Comparison of ENCODE assay signal across 10 cellular contexts in genomic region chr14:24234095-24235020, GRCh38. TPM values are rescaled to one million over a fixed set of nuclear protein-coding genes. Genes with fewer than 3 reads are reported as not detected.
A peak's percentile ranks its signal among the peaks of the same experiment; 100 is the strongest.
DNase-seq lines count a peak whose midpoint lies in the region; ATAC-seq, FAIRE-seq and TF ChIP-seq lines count a peak whose summit lies in the region.
"Had no signal": no experiment of that assay in that cellular context is flagged by ENCODE, and none has a peak within 500 bp of the region (broad histone marks: within the 10 kb centered on the region; RNA-seq: fewer than 3 reads in every experiment).

No MANE protein-coding gene starts in this region.

- TF ChIP-seq POLR2A in suprapubic skin (IDR thresholded peaks at IDR 0.05) = no peak

- peaks cover 48% of the 10 kb centered on the region for H3K79me2 ChIP-seq in keratinocyte (ENCODE audit: control insufficient read depth, insufficient read depth, low read length)

- no peak for DNase-seq in activated naive CD4-positive, alpha-beta T cell treated with anti-CD3 and anti-CD28 coated beads for 36 hours
- no peak for DNase-seq in activated naive CD4-positive, alpha-beta T cell (lab: John Stamatoyannopoulos, UW)
- no peak for DNase-seq in activated CD4-positive, alpha-beta memory T cell treated with anti-CD3 and anti-CD28 coated beads, Interleukin-2, amount 10 ng/mL, durations not matched to agents 7 days and 5 days
- no peak for DNase-seq in keratinocyte (ENCODE audit: low read depth, low spot score)
- no peak for DNase-seq in suprapubic skin (ENCODE audit: low spot score in 2 of 2)
- DNase-seq in effector CD8-positive, alpha-beta T cell (lab: John Stamatoyannopoulos, UW) = no peak
- DNase-seq: left ventricle myocardium superior, NCI-H187 had no signal

- no peaks in the 10 kb centered on the region for H4K20me1 ChIP-seq in keratinocyte (ENCODE audit: control insufficient read depth, extremely low read depth, insufficient read depth, low read length)

- intact Hi-C loops in activated naive CD4-positive, alpha-beta T cell treated with anti-CD3 and anti-CD28 coated beads for 36 hours (cut with micrococcal nuclease) = no loop called here

- peaks cover 62% of the 10 kb centered on the region for H3K4me1 Mint-ChIP-seq in activated naive CD4-positive, alpha-beta T cell treated with anti-CD3 and anti-CD28 coated beads for 36 hours (ENCODE audit: low read depth)
- peaks cover 70% of the 10 kb centered on the region for H3K4me1 Mint-ChIP-seq in activated CD4-positive, alpha-beta memory T cell treated with anti-CD3 and anti-CD28 coated beads, Interleukin-2, amount 10 ng/mL, durations not matched to agents 7 days and 5 days

- dilution Hi-C loops in keratinocyte (cut with MboI; ENCODE audit: extremely low pct_ligation_motif_present, low sequenced_read_pairs) = no loop called here

- H3K4me3 Mint-ChIP-seq in activated naive CD4-positive, alpha-beta T cell treated with anti-CD3 and anti-CD28 coated beads for 36 hours = peak overlapping the region; percentile 40
- peak overlapping the region; percentile 43 for H3K4me3 Mint-ChIP-seq in activated CD4-positive, alpha-beta memory T cell treated with anti-CD3 and anti-CD28 coated beads, Interleukin-2, amount 10 ng/mL, durations not matched to agents 7 days and 5 days

- H3K36me3 Mint-ChIP-seq in activated naive CD4-positive, alpha-beta T cell treated with anti-CD3 and anti-CD28 coated beads for 36 hours (ENCODE audit: low read depth) = peaks cover 27% of the 10 kb centered on the region
- peaks cover 58% of the 10 kb centered on the region for H3K36me3 Mint-ChIP-seq in activated CD4-positive, alpha-beta memory T cell treated with anti-CD3 and anti-CD28 coated beads, Interleukin-2, amount 10 ng/mL, durations not matched to agents 7 days and 5 days (ENCODE audit: low read depth)

- H3K4me1 ChIP-seq in keratinocyte (ENCODE audit: control insufficient read depth, extremely low read depth, insufficient read depth, low read length) (peaks cover 45% of the 10 kb centered on the region), suprapubic skin (peaks cover 48% of the 10 kb centered on the region)

- no peaks in the 10 kb centered on the region for H3K27me3 Mint-ChIP-seq in activated naive CD4-positive, alpha-beta T cell treated with anti-CD3 and anti-CD28 coated beads for 36 hours (ENCODE audit: low read depth)
- H3K27me3 Mint-ChIP-seq in activated CD4-positive, alpha-beta memory T cell treated with anti-CD3 and anti-CD28 coated beads, Interleukin-2, amount 10 ng/mL, durations not matched to agents 7 days and 5 days = no peaks in the 10 kb centered on the region

- WGBS in suprapubic skin = 67% methylated on average over 3 of the region's 3 CpGs

- no peaks in the 10 kb centered on the region for H3K9me1 ChIP-seq in keratinocyte (ENCODE audit: control insufficient read depth, extremely low read depth, insufficient read depth, low read length)

- TF ChIP-seq CTCF in keratinocyte (optimal IDR thresholded peaks at IDR 0.05 in 1 of 3, IDR thresholded peaks at IDR 0.05 in 1 of 3, conservative IDR thresholded peaks at IDR 0.05 in 1 of 3; ENCODE audit: extremely low read depth in 1 of 3, insufficient read depth in 2 of 3, low read length in 3 of 3) = no peak
- TF ChIP-seq CTCF in suprapubic skin (IDR thresholded peaks at IDR 0.05) = no peak

- H3K9me3 ChIP-seq in keratinocyte (ENCODE audit: control insufficient read depth, low read depth, low read length) (no peaks in the 10 kb centered on the region), suprapubic skin (no peaks in the 10 kb centered on the region)

- POLR2A ChIA-PET in activated CD4-positive, alpha-beta memory T cell treated with anti-CD3 and anti-CD28 coated beads, Interleukin-2, amount 10 ng/mL, durations not matched to agents 7 days and 5 days (lab: Charles Lee) = interaction anchor here (0.7 to 9.7 kb wide), 24 partner anchors 8 to 199 kb away, joined by 3 to 136 read pairs (median 5); partner anchors contain the start of genes CBLN3, CHMP4A, DCAF11 and DHRS1

- CTCF ChIA-PET in activated naive CD4-positive, alpha-beta T cell treated with anti-CD3 and anti-CD28 coated beads for 36 hours (lab: Charles Lee) = interaction anchor here (0.6 to 3.2 kb wide), 11 partner anchors 8 to 197 kb away, joined by 3 to 17 read pairs (median 4); partner anchors contain the start of genes CIDEB, MDP1, RABGGTA and TINF2
- CTCF ChIA-PET in activated CD4-positive, alpha-beta memory T cell treated with anti-CD3 and anti-CD28 coated beads, Interleukin-2, amount 10 ng/mL, durations not matched to agents 7 days and 5 days (lab: Charles Lee) = interaction anchor here (0.7 to 3.8 kb wide), 15 partner anchors 8 to 673 kb away, joined by 3 to 23 read pairs (median 5); partner anchors contain the start of genes CIDEB, IRF9, MDP1 and RABGGTA

- no peak for FAIRE-seq in keratinocyte (lab: Jason Lieb, UNC)

- ATAC-seq in HG03354 (IDR thresholded peaks at IDR 0.05; ENCODE audit: poor library complexity, severe bottlenecking, unreplicated experiment) (no peak), GM19324 (IDR thresholded peaks at IDR 0.05; ENCODE audit: low FRiP score, unreplicated experiment) (no peak)
- ATAC-seq: left ventricle myocardium superior had no signal

- no peak overlapping the region for H3K4me3 ChIP-seq in keratinocyte (ENCODE audit: control insufficient read depth in 2 of 3, extremely low read depth in 1 of 3, insufficient read depth in 2 of 3, low read depth in 1 of 3, low read length in 3 of 3)
- peak overlapping the region; percentile 79 for H3K4me3 ChIP-seq in suprapubic skin

- H3K36me3 ChIP-seq in keratinocyte (ENCODE audit: control insufficient read depth in 2 of 2, extremely low read depth in 1 of 2, insufficient read depth in 2 of 2, low read length in 2 of 2) (peaks cover 15 to 43% of the 10 kb centered on the region in 2 experiments), suprapubic skin (peaks cover 37% of the 10 kb centered on the region)

- H3K27ac ChIP-seq in keratinocyte (ENCODE audit: control insufficient read depth, insufficient read depth, low read length) (no peak overlapping the region), suprapubic skin (no peak overlapping the region)

- H3K27me3 ChIP-seq in keratinocyte (ENCODE audit: control insufficient read depth, extremely low read depth, insufficient read depth, low read length) (no peaks in the 10 kb centered on the region), suprapubic skin (no peaks in the 10 kb centered on the region)

- peak overlapping the region; percentile 98 for H3K4me2 ChIP-seq in keratinocyte (ENCODE audit: control insufficient read depth, extremely low read depth, insufficient read depth, low read depth, low read length)

- no peak overlapping the region for H2AFZ ChIP-seq in keratinocyte (ENCODE audit: control insufficient read depth, low read length)

- no peaks in the 10 kb centered on the region for H3K9me3 Mint-ChIP-seq in activated naive CD4-positive, alpha-beta T cell treated with anti-CD3 and anti-CD28 coated beads for 36 hours
- no peaks in the 10 kb centered on the region for H3K9me3 Mint-ChIP-seq in activated CD4-positive, alpha-beta memory T cell treated with anti-CD3 and anti-CD28 coated beads, Interleukin-2, amount 10 ng/mL, durations not matched to agents 7 days and 5 days

- no peak overlapping the region for H3K9ac ChIP-seq in keratinocyte (ENCODE audit: control insufficient read depth, extremely low read depth, insufficient read depth, low read length)

- no peak for TF ChIP-seq EP300 in suprapubic skin (IDR thresholded peaks at IDR 0.05)

- peak overlapping the region; percentile 47 for H3K27ac Mint-ChIP-seq in activated naive CD4-positive, alpha-beta T cell treated with anti-CD3 and anti-CD28 coated beads for 36 hours
- peak overlapping the region; percentile 74 for H3K27ac Mint-ChIP-seq in activated CD4-positive, alpha-beta memory T cell treated with anti-CD3 and anti-CD28 coated beads, Interleukin-2, amount 10 ng/mL, durations not matched to agents 7 days and 5 days

RNA-seq across cellular contexts. Expression of gene GMPR2, which starts 1.6 kb away (rescaled TPM):
- 10 to 100 TPM; 60.5 to 63.7 TPM for total RNA-seq in activated naive CD4-positive, alpha-beta T cell treated with anti-CD3 and anti-CD28 coated beads for 36 hours
- 10 to 100 TPM; 78.1 to 90.3 TPM for total RNA-seq in activated CD4-positive, alpha-beta memory T cell treated with anti-CD3 and anti-CD28 coated beads, Interleukin-2, amount 10 ng/mL, durations not matched to agents 7 days and 5 days
- polyA plus RNA-seq in keratinocyte = 84.1 to 90.0 TPM (median 84.6 TPM) in 3 replicates
- 20.8 TPM for polyA plus RNA-seq in keratinocyte (2011; ENCODE audit: low read depth)
- 75.6 and 78.2 TPM in 2 replicates for polyA plus RNA-seq in keratinocyte (2011; cell fraction: cytosol; rRNA removed)
- 97.9 and 98.6 TPM in 2 replicates for polyA plus RNA-seq in keratinocyte (2011; cell fraction: nucleus; rRNA removed)
- polyA plus RNA-seq in keratinocyte (2012; ENCODE audit: low replicate concordance) = 48.3 and 76.4 TPM in 2 replicates
- polyA minus RNA-seq in keratinocyte = 76.9 to 98.2 TPM (median 79.0 TPM) in 3 replicates
- polyA minus RNA-seq in keratinocyte (2011; cell fraction: cytosol; rRNA and poly(A)+ RNA removed) = 41.6 TPM
- 40.4 and 41.3 TPM in 2 replicates for polyA minus RNA-seq in keratinocyte (2011; cell fraction: nucleus; rRNA and poly(A)+ RNA removed)
- total RNA-seq in suprapubic skin = 10 to 100 TPM; 25.4 to 49.7 (median 47.8) TPM

RNA-seq across cellular contexts. Expression of gene NEDD8, which starts 2.2 kb away (rescaled TPM):
- 100 to 1,000 TPM; 172 to 196 TPM for total RNA-seq in activated naive CD4-positive, alpha-beta T cell treated with anti-CD3 and anti-CD28 coated beads for 36 hours
- total RNA-seq in activated CD4-positive, alpha-beta memory T cell treated with anti-CD3 and anti-CD28 coated beads, Interleukin-2, amount 10 ng/mL, durations not matched to agents 7 days and 5 days = 100 to 1,000 TPM; 190 to 197 TPM
- polyA plus RNA-seq in keratinocyte = 458 to 509 TPM (median 499 TPM) in 3 replicates
- polyA plus RNA-seq in keratinocyte (2011; ENCODE audit: low read depth) = 146 TPM
- 470 and 537 TPM in 2 replicates for polyA plus RNA-seq in keratinocyte (2011; cell fraction: cytosol; rRNA removed)
- 167 and 216 TPM in 2 replicates for polyA plus RNA-seq in keratinocyte (2011; cell fraction: nucleus; rRNA removed)
- polyA plus RNA-seq in keratinocyte (2012; ENCODE audit: low replicate concordance) = 337 and 494 TPM in 2 replicates
- polyA minus RNA-seq in keratinocyte = 108 to 141 TPM (median 126 TPM) in 3 replicates
- 114 TPM for polyA minus RNA-seq in keratinocyte (2011; cell fraction: cytosol; rRNA and poly(A)+ RNA removed)
- polyA minus RNA-seq in keratinocyte (2011; cell fraction: nucleus; rRNA and poly(A)+ RNA removed) = 27.1 and 42.4 TPM in 2 replicates
- 100 to 1,000 TPM in 3 of 4 donors, 10 to 100 TPM in 1; 54.7 to 137 (median 104) TPM for total RNA-seq in suprapubic skin

RNA-seq across cellular contexts. Expression of gene TINF2, which starts 8.1 kb away (rescaled TPM):
- 100 to 1,000 TPM; 117 to 128 TPM for total RNA-seq in activated naive CD4-positive, alpha-beta T cell treated with anti-CD3 and anti-CD28 coated beads for 36 hours
- total RNA-seq in activated CD4-positive, alpha-beta memory T cell treated with anti-CD3 and anti-CD28 coated beads, Interleukin-2, amount 10 ng/mL, durations not matched to agents 7 days and 5 days = 100 to 1,000 TPM; 133 to 139 TPM
- 43.5 to 107 TPM (median 54.3 TPM) in 3 replicates for polyA plus RNA-seq in keratinocyte
- polyA plus RNA-seq in keratinocyte (2011; ENCODE audit: low read depth) = 105 TPM
- 62.8 and 85.3 TPM in 2 replicates for polyA plus RNA-seq in keratinocyte (2011; cell fraction: cytosol; rRNA removed)
- 86.4 and 99.2 TPM in 2 replicates for polyA plus RNA-seq in keratinocyte (2011; cell fraction: nucleus; rRNA removed)
- 46.2 and 91.0 TPM in 2 replicates for polyA plus RNA-seq in keratinocyte (2012; ENCODE audit: low replicate concordance)
- polyA minus RNA-seq in keratinocyte = 29.6 to 59.0 TPM (median 56.6 TPM) in 3 replicates
- polyA minus RNA-seq in keratinocyte (2011; cell fraction: cytosol; rRNA and poly(A)+ RNA removed) = 50.5 TPM
- 26.7 and 43.3 TPM in 2 replicates for polyA minus RNA-seq in keratinocyte (2011; cell fraction: nucleus; rRNA and poly(A)+ RNA removed)
- total RNA-seq in suprapubic skin = 10 to 100 TPM; 43.0 to 61.0 (median 54.3) TPM

RNA-seq across cellular contexts. Expression of gene MDP1, which starts 18.5 kb away (rescaled TPM):
- 10 to 100 TPM; 10.2 to 13.6 TPM for total RNA-seq in activated naive CD4-positive, alpha-beta T cell treated with anti-CD3 and anti-CD28 coated beads for 36 hours
- 10 to 100 TPM; 13.5 to 17.0 TPM for total RNA-seq in activated CD4-positive, alpha-beta memory T cell treated with anti-CD3 and anti-CD28 coated beads, Interleukin-2, amount 10 ng/mL, durations not matched to agents 7 days and 5 days
- 7.0 to 7.5 TPM (median 7.3 TPM) in 3 replicates for polyA plus RNA-seq in keratinocyte
- polyA plus RNA-seq in keratinocyte (2011; ENCODE audit: low read depth) = 4.2 TPM
- polyA plus RNA-seq in keratinocyte (2011; cell fraction: cytosol; rRNA removed) = 5.0 and 6.9 TPM in 2 replicates
- polyA plus RNA-seq in keratinocyte (2011; cell fraction: nucleus; rRNA removed) = 8.9 and 10.8 TPM in 2 replicates
- polyA plus RNA-seq in keratinocyte (2012; ENCODE audit: low replicate concordance) = 4.3 and 9.4 TPM in 2 replicates
- polyA minus RNA-seq in keratinocyte = 2.3 to 3.2 TPM in 2 of 3 replicates, not detected in the other
- 3.1 TPM for polyA minus RNA-seq in keratinocyte (2011; cell fraction: cytosol; rRNA and poly(A)+ RNA removed)
- polyA minus RNA-seq in keratinocyte (2011; cell fraction: nucleus; rRNA and poly(A)+ RNA removed) = 2.6 and 3.4 TPM in 2 replicates
- total RNA-seq in suprapubic skin = 10 to 100 TPM; 10.9 to 18.2 (median 11.5) TPM

RNA-seq across cellular contexts. Expression of gene CHMP4A, which starts 21.1 kb away (rescaled TPM):
- total RNA-seq in activated naive CD4-positive, alpha-beta T cell treated with anti-CD3 and anti-CD28 coated beads for 36 hours = 10 to 100 TPM; 65.2 to 66.5 TPM
- total RNA-seq in activated CD4-positive, alpha-beta memory T cell treated with anti-CD3 and anti-CD28 coated beads, Interleukin-2, amount 10 ng/mL, durations not matched to agents 7 days and 5 days = 10 to 100 TPM; 92.9 to 97.9 TPM
- polyA plus RNA-seq in keratinocyte = 48.0 to 86.6 TPM (median 54.5 TPM) in 3 replicates
- 197 TPM for polyA plus RNA-seq in keratinocyte (2011; ENCODE audit: low read depth)
- polyA plus RNA-seq in keratinocyte (2011; cell fraction: cytosol; rRNA removed) = 73.7 and 75.3 TPM in 2 replicates
- polyA plus RNA-seq in keratinocyte (2011; cell fraction: nucleus; rRNA removed) = 43.0 and 60.1 TPM in 2 replicates
- polyA plus RNA-seq in keratinocyte (2012; ENCODE audit: low replicate concordance) = 60.4 and 62.3 TPM in 2 replicates
- 1.0 to 22.0 TPM (median 8.9 TPM) in 3 replicates for polyA minus RNA-seq in keratinocyte
- polyA minus RNA-seq in keratinocyte (2011; cell fraction: cytosol; rRNA and poly(A)+ RNA removed) = 6.9 TPM
- polyA minus RNA-seq in keratinocyte (2011; cell fraction: nucleus; rRNA and poly(A)+ RNA removed) = 1.4 and 4.9 TPM in 2 replicates
- total RNA-seq in suprapubic skin = 10 to 100 TPM; 47.2 to 86.3 (median 63.6) TPM
